ENCODE assay signal across 8 cellular contexts in genomic region chr10:80540644-80541143, GRCh38. TPM values are rescaled to one million over a fixed set of nuclear protein-coding genes. Genes with fewer than 3 reads are reported as not detected.
A peak's percentile ranks its signal among the peaks of the same experiment; 100 is the strongest.
DNase-seq lines count a peak whose midpoint lies in the region; ATAC-seq and TF ChIP-seq lines count a peak whose summit lies in the region.

No MANE protein-coding gene starts in this region.

- no peak overlapping the region for H3K27ac Mint-ChIP-seq in HFFc6

- H3K27me3 Mint-ChIP-seq in HFFc6 (ENCODE audit: insufficient read depth): peaks cover 16% of the 10 kb centered on the region

- H3K4me3 Mint-ChIP-seq in HFFc6: no peak overlapping the region

- H3K4me3 ChIP-seq in lung: no peak overlapping the region

- peaks cover 0 to 23% of the 10 kb centered on the region in 2 donors for H3K4me1 ChIP-seq in lung (ENCODE audit: control insufficient read depth in 2 of 2, insufficient read depth in 2 of 2, low read length in 2 of 2)

- 34 to 80% methylated on average over 13 of the region's 13 CpGs for WGBS in lung, 2 donors

- no peaks in the 10 kb centered on the region for H3K36me3 Mint-ChIP-seq in HFFc6 (ENCODE audit: low read depth)

- H3K27ac ChIP-seq in lung (ENCODE audit: low read depth in 1 of 2, low read length in 1 of 2): peak overlapping the region in 1 of 2 donors; percentile 66

- no peaks in the 10 kb centered on the region for H3K9me3 ChIP-seq in lung (ENCODE audit: control insufficient read depth in 2 of 2, insufficient read depth in 1 of 2, low read length in 1 of 2)

- ATAC-seq in GM18517 (IDR thresholded peaks at IDR 0.05; ENCODE audit: unreplicated experiment) (peak; percentile 72), GM21529 (IDR thresholded peaks at IDR 0.05; ENCODE audit: unreplicated experiment) (peak; percentile 48), HG03460 (IDR thresholded peaks at IDR 0.05; ENCODE audit: unreplicated experiment) (peak; percentile 54), lung (ENCODE audit: insufficient read depth, low FRiP score) (peak; percentile 35)

- peak; percentile 35 for DNase-seq in lung (ENCODE audit: low spot score)
- no peak for DNase-seq in NCI-H1930 (lab: John Stamatoyannopoulos, UW)
- no peak for DNase-seq in Ammon's horn (ENCODE audit: low spot score)
- DNase-seq in HFFc6: no peak
- DNase-seq in NCI-H2081 treated with DMSO at 0.1 percent for 48 hours (lab: John Stamatoyannopoulos, UW): no peak

- H3K9me3 Mint-ChIP-seq in HFFc6: no peaks in the 10 kb centered on the region

- peaks cover 18% of the 10 kb centered on the region for H3K4me1 Mint-ChIP-seq in HFFc6 (ENCODE audit: low read depth)

- H3K36me3 ChIP-seq in lung (ENCODE audit: control insufficient read depth in 2 of 2, insufficient read depth in 2 of 2, low read length in 2 of 2): no peaks in the 10 kb centered on the region

- TF ChIP-seq CTCF in lung (IDR thresholded peaks at IDR 0.05; ENCODE audit: control extremely low read depth, extremely low read depth) (no peak), HFFc6 (IDR thresholded peaks at IDR 0.05) (no peak)

- H3K27me3 ChIP-seq in lung (ENCODE audit: control insufficient read depth, insufficient read depth): no peaks in the 10 kb centered on the region

RNA-seq across cellular contexts. Expression of gene SH2D4B, which starts 3.0 kb away (rescaled TPM):
- total RNA-seq in lung: under 1 TPM; 0.12 to 0.28 TPM
- under 1 TPM; 0.20 to 0.23 TPM for polyA plus RNA-seq in lung
- not detected for total RNA-seq in HFFc6 (2021; fragmentation: NEBNext Ultra II Directional; extraction: Animal tissue kit (Norgen Biotek cat#: 25700))
